Comparison of ENCODE assay signal across 8 cellular contexts in genomic region chr16:9092963-9093477, GRCh38. TPM values are rescaled to one million over a fixed set of nuclear protein-coding genes. Genes with fewer than 3 reads are reported as not detected.
DNase-seq lines count a peak whose midpoint lies in the region; ATAC-seq and TF ChIP-seq lines count a peak whose summit lies in the region.

No MANE protein-coding gene starts in this region.

- ATAC-seq in T-helper 17 cell: no peak

- intact Hi-C loops in dorsolateral prefrontal cortex (cut with DNase I): loop anchor here (2.0 to 5.0 kb wide), 6 partner anchors 34 to 296 kb away; partner anchors contain the start of genes USP7 (in 2 of the 2), CARHSP1 (in 1 of the 2), PMM2 (in 1 of the 2) and TMEM186 (in 1 of the 2)

- H3K27me3 Mint-ChIP-seq in T-helper 17 cell (no peaks in the 10 kb centered on the region), type B pancreatic cell (peaks cover 14% of the 10 kb centered on the region)

- no peaks in the 10 kb centered on the region for H3K9me3 Mint-ChIP-seq in type B pancreatic cell

- no peaks in the 10 kb centered on the region for H3K27me3 ChIP-seq in dorsolateral prefrontal cortex
- no peaks in the 10 kb centered on the region for H3K27me3 ChIP-seq in mucosa of rectum (ENCODE audit: control insufficient read depth in 2 of 2, insufficient read depth in 2 of 2, low read length in 2 of 2)

- H3K27ac ChIP-seq in dorsolateral prefrontal cortex: peak overlapping the region in 55 of 59 donors; percentile 41 to 100 (median 96)
- peak overlapping the region; percentile 98 to 99 for H3K27ac ChIP-seq in mucosa of rectum (ENCODE audit: low read depth in 2 of 2, low read length in 2 of 2)

- TF ChIP-seq CTCF in dorsolateral prefrontal cortex (IDR thresholded peaks at IDR 0.05 in 54 of 56, conservative IDR thresholded peaks at IDR 0.05 in 2 of 56; ENCODE audit: low read depth in 1 of 56, partially characterized antibody in 56 of 56): no peak
- no peak for TF ChIP-seq CTCF in type B pancreatic cell (conservative IDR thresholded peaks at IDR 0.05)
- no peak for TF ChIP-seq CTCF in GM10248 (IDR thresholded peaks at IDR 0.05; ENCODE audit: control extremely low read depth, extremely low read depth, low read depth, missing control alignments)

- H3K4me3 ChIP-seq in dorsolateral prefrontal cortex (peak overlapping the region; percentile 65 to 98 (median 89)), mucosa of rectum (ENCODE audit: low read length in 2 of 2) (peak overlapping the region; percentile 91 to 93)

- peaks cover 33 to 42% of the 10 kb centered on the region in 2 donors for H3K4me1 ChIP-seq in mucosa of rectum (ENCODE audit: control insufficient read depth in 2 of 2, insufficient read depth in 2 of 2, low read length in 2 of 2)

- H3K4me3 Mint-ChIP-seq in T-helper 17 cell (peak overlapping the region; percentile 99), type B pancreatic cell (peak overlapping the region; percentile 99)

- peak overlapping the region; percentile 99 for H3K27ac Mint-ChIP-seq in T-helper 17 cell
- peak overlapping the region; percentile 99 for H3K27ac Mint-ChIP-seq in type B pancreatic cell

- DNase-seq in NCI-H2196 (lab: John Stamatoyannopoulos, UW; ENCODE audit: unreplicated experiment) (peak; percentile 34), NCI-H2196 treated with DMSO at 0.1 percent for 48 hours (lab: John Stamatoyannopoulos, UW; ENCODE audit: unreplicated experiment) (no peak), T-helper 17 cell (no peak), dorsolateral prefrontal cortex (peak in 1 of 10 donors; percentile 45), type B pancreatic cell (ENCODE audit: extremely low spot score, unreplicated experiment) (no peak), GM10248 (ENCODE audit: extremely low spot score) (no peak), NCI-H1694 treated with DMSO at 0.1 percent for 48 hours (lab: John Stamatoyannopoulos, UW) (no peak)

- POLR2A ChIA-PET in GM10248 (lab: Yijun Ruan, JAX): interaction anchor here (0.6 to 3.6 kb wide), 6 partner anchors 8 to 1208 kb away, joined by 3 to 49 read pairs (median 3); partner anchors contain the start of gene CARHSP1

- H3K9me3 ChIP-seq in T-helper 17 cell (ENCODE audit: control insufficient read depth, low read length, poor library complexity, severe bottlenecking): no peaks in the 10 kb centered on the region
- no peaks in the 10 kb centered on the region for H3K9me3 ChIP-seq in mucosa of rectum (ENCODE audit: control insufficient read depth in 2 of 2, low read length in 2 of 2)

- H3K4me1 Mint-ChIP-seq in T-helper 17 cell (peaks cover 47% of the 10 kb centered on the region), type B pancreatic cell (ENCODE audit: unreplicated experiment) (peaks cover 29% of the 10 kb centered on the region)

- peaks cover 12 to 14% of the 10 kb centered on the region in 2 donors for H3K36me3 ChIP-seq in mucosa of rectum (ENCODE audit: control insufficient read depth in 2 of 2, insufficient read depth in 2 of 2, low read length in 2 of 2)

- H3K9ac ChIP-seq in mucosa of rectum (ENCODE audit: low read depth in 1 of 2, low read length in 2 of 2): peak overlapping the region; percentile 92 to 100

- H3K36me3 Mint-ChIP-seq in T-helper 17 cell (ENCODE audit: low read depth) (peaks cover 14% of the 10 kb centered on the region), type B pancreatic cell (peaks cover 30% of the 10 kb centered on the region)

- CTCF ChIA-PET in GM10248 (lab: Yijun Ruan, JAX): interaction anchor here (1.4 to 1.9 kb wide), 2 partner anchors 9 to 29 kb away, joined by 4 to 6 read pairs; no protein-coding TSS in a partner anchor

RNA-seq across cellular contexts. Expression of gene HAPSTR1, which starts 1.6 kb away (rescaled TPM):
- 100 to 1,000 TPM; 122 to 124 TPM for total RNA-seq in T-helper 17 cell
- total RNA-seq in dorsolateral prefrontal cortex: 100 to 1,000 TPM in 16 of 120 experiments, 10 to 100 TPM in 104; 60.1 to 117 (median 88.9) TPM
- 58.4 and 66.2 TPM in 2 replicates for total RNA-seq in type B pancreatic cell (ENCODE audit: low replicate concordance)
